In the genomic region with DNA sequence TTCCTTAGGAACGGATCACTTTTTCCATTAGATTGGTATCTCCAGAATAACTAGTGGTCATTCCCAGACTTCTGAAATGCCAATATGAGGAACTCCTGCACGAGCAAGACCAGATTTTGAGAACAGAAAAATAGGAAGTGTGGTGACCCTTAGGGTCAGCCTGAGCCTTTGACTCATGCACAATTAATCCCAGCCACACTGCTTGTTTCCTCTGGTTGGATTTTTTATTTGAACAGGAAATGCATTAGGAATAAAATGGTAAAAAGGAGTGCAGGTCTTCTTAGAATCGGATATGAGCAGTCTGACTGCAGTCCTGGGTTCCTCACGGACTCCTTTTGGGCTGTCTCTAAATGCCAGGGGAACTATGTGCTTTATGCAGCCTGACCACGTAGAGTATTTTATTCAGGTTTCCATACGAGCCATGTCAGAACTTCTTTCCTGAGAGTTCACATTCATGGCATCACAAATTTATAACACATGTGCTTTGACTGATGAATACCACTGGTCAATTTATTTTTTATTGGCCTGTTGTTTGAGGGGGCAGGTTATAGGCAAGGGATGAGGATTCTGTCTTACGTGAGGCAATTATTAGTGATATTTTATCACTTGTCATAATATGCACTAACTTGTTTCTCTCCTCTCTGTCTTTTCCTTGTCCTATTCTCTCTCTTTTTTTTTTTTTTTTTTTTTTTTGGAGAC, we compare ENCODE assay signal across 8 cellular contexts. TPM values are rescaled to one million over a fixed set of nuclear protein-coding genes. Genes with fewer than 3 reads are reported as not detected.
DNase-seq lines count a peak whose midpoint lies in the region; ATAC-seq, FAIRE-seq and TF ChIP-seq lines count a peak whose summit lies in the region.
"Not testable (repeated sequence)": the region's sequence is repeated elsewhere in the genome, so short reads cannot be mapped to it uniquely, and the experiment has no call there.

No MANE protein-coding gene starts in this region.

- H3K36me3 ChIP-seq in adipocyte (ENCODE audit: control insufficient read depth, insufficient read depth, low read length, severe bottlenecking) (peaks cover 34% of the 10 kb centered on the region), heart right ventricle (peaks cover 0 to 23% (median 8%) of the 10 kb centered on the region in 9 donors)
- H3K36me3 ChIP-seq in lung (ENCODE audit: control insufficient read depth in 2 of 2, insufficient read depth in 2 of 2, low read length in 2 of 2); pancreas; thoracic aorta: not testable (repeated sequence)

- ATAC-seq in heart right ventricle = peak in 7 of 8 donors; percentile 61 to 88 (median 79)
- peak; percentile 58 for ATAC-seq in lung (ENCODE audit: insufficient read depth, low FRiP score)
- peak in 3 of 4 donors; percentile 32 to 65 (median 61) for ATAC-seq in pancreas
- peak; percentile 45 for ATAC-seq in thoracic aorta (ENCODE audit: insufficient number of reproducible peaks, low FRiP score, low read depth)

- 49 to 56% methylated on average over 4 of the region's 7 CpGs for WGBS in heart right ventricle, 2 donors
- 52 to 54% methylated on average over 4 of the region's 7 CpGs for WGBS in lung, 2 donors
- WGBS in pancreas, 2 donors = 57 to 84% methylated on average over 4 of the region's 7 CpGs

- FAIRE-seq in endometrium (lab: Jason Lieb, UNC) (peak; percentile 94), pancreas (lab: Jason Lieb, UNC) (peak; percentile 32)

- intact Hi-C loops in heart right ventricle (cut with DNase I); pancreas (cut with DNase I): not testable (repeated sequence)

- DNase-seq in EL (peak; percentile 33), LHCN-M2 (ENCODE audit: low read depth) (peak; percentile 15)
- not testable (repeated sequence) for DNase-seq in adipocyte (ENCODE audit: low read depth); heart right ventricle; lung (ENCODE audit: low spot score); pancreas; thoracic aorta (ENCODE audit: low spot score)

- H3K4me1 ChIP-seq in adipocyte (ENCODE audit: control insufficient read depth, insufficient read depth, low read length) (peaks cover 26% of the 10 kb centered on the region), heart right ventricle (peaks cover 0 to 41% (median 18%) of the 10 kb centered on the region in 9 donors)
- H3K4me1 ChIP-seq in lung (ENCODE audit: control insufficient read depth in 2 of 2, insufficient read depth in 2 of 2, low read length in 2 of 2); pancreas; thoracic aorta (ENCODE audit: control insufficient read depth in 1 of 2, low read depth in 2 of 2): not testable (repeated sequence)

- not testable (repeated sequence) for H3K27me3 ChIP-seq in adipocyte (replicated peaks; ENCODE audit: control insufficient read depth, insufficient read depth, low read length); heart right ventricle; lung (ENCODE audit: control insufficient read depth, insufficient read depth); pancreas; thoracic aorta (replicated peaks; ENCODE audit: insufficient read depth)

- not testable (repeated sequence) for H3K4me3 ChIP-seq in adipocyte (ENCODE audit: low read length); heart right ventricle; lung; pancreas; thoracic aorta

- TF ChIP-seq CTCF in heart right ventricle (IDR thresholded peaks at IDR 0.05); lung (IDR thresholded peaks at IDR 0.05; ENCODE audit: control extremely low read depth, extremely low read depth); pancreas (IDR thresholded peaks at IDR 0.05); thoracic aorta (IDR thresholded peaks at IDR 0.05): not testable (repeated sequence)

- H3K9ac ChIP-seq in adipocyte (ENCODE audit: low read length) = peak overlapping the region; percentile 18

- peak overlapping the region in 4 of 10 donors; percentile 22 to 52 (median 32) for H3K27ac ChIP-seq in heart right ventricle
- H3K27ac ChIP-seq in lung (ENCODE audit: low read depth in 1 of 2, low read length in 1 of 2); pancreas: not testable (repeated sequence)
- peak overlapping the region in 1 of 2 donors; percentile 0 for H3K27ac ChIP-seq in thoracic aorta

- not testable (repeated sequence) for H3K9me3 ChIP-seq in adipocyte (ENCODE audit: control insufficient read depth, low read length); heart right ventricle; lung (ENCODE audit: control insufficient read depth in 2 of 2, insufficient read depth in 1 of 2, low read length in 1 of 2); pancreas; thoracic aorta

RNA-seq across cellular contexts. Expression of a gene that starts 46.1 kb away (rescaled TPM):
- total RNA-seq in LHCN-M2 (2014; rRNA removed) (19.7 and 22.5 TPM in 2 replicates), heart right ventricle (1 to 10 TPM; 5.4 to 8.1 (median 7.1) TPM), lung (10 to 100 TPM; 17.4 to 31.0 TPM), pancreas (10 to 100 TPM in 5 of 6 donors, 1 to 10 TPM in 1; 9.1 to 17.9 (median 12.5) TPM), thoracic aorta (10 to 100 TPM; 17.9 to 34.2 TPM)
- 11.0 TPM for polyA plus RNA-seq in LHCN-M2 (2012)
- polyA plus RNA-seq in heart right ventricle (1 to 10 TPM; 5.1 to 8.0 TPM), lung (1 to 10 TPM; 6.5 to 7.6 TPM), pancreas (1 to 10 TPM; 8.9 to 10.0 TPM)
